8 cellular contexts compared by ENCODE assay signal in the genomic region with DNA sequence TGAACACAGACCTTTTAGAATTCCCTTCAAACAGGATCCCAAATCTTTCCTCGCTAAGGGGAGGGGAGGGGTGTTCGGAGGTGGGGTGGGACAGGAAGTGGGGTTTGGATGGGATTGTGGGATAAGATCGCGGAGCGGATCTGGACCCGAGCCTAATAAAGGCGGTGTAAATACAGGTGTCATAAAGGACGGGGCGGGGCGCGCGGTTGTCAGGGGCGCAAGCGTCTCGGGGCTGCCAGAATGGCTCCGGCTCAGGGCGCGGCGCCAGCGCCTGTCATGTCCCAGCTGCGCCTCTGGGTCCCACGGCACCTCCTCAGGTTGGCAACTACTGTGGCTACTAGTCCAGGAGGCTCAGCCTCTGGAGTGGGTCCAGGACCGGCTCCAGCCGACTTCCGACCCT. TPM values are rescaled to one million over a fixed set of nuclear protein-coding genes. Genes with fewer than 3 reads are reported as not detected.
A peak's percentile ranks its signal among the peaks of the same experiment; 100 is the strongest.
DNase-seq lines count a peak whose midpoint lies in the region; ATAC-seq and TF ChIP-seq lines count a peak whose summit lies in the region.

No MANE protein-coding gene starts in this region.

- no peaks in the 10 kb centered on the region for H3K79me2 ChIP-seq in PC-3 (ENCODE audit: low read length)

- ATAC-seq in PC-3 (peak; percentile 57), HG02970 (IDR thresholded peaks at IDR 0.05; ENCODE audit: low FRiP score, unreplicated experiment) (no peak)

- 2 to 8% methylated on average over 8 to 24 of the region's 25 CpGs for WGBS in endodermal cell (ENCODE audit: insufficient coverage in 1 of 2, insufficient read length in 1 of 2), 2 experiments

- no TSS peak for BruUV-seq in PC-3 (replicated peaks; lab: Mats Ljungman, UMichigan)

- no peaks in the 10 kb centered on the region for H4K20me1 ChIP-seq in PC-3 (ENCODE audit: low read length)

- H3K9ac ChIP-seq in PC-3 (ENCODE audit: low read length), result no peak overlapping the region
- no peak overlapping the region for H3K9ac ChIP-seq in endodermal cell (ENCODE audit: extremely low read depth, low read length, poor library complexity, severe bottlenecking)
- H3K9ac ChIP-seq in mucosa of stomach (ENCODE audit: low read length), result peak overlapping the region; percentile 62

- no peaks in the 10 kb centered on the region for H3K9me2 ChIP-seq in PC-3 (replicated peaks; ENCODE audit: low read length)

- H3F3A ChIP-seq in PC-3 (ENCODE audit: low read length, unreplicated experiment), result no peaks in the 10 kb centered on the region

- H3K27ac ChIP-seq in PC-3 (ENCODE audit: low read length), result no peak overlapping the region
- H3K27ac ChIP-seq in endodermal cell (ENCODE audit: low read depth, low read length), result no peak overlapping the region

- H3K4me3 ChIP-seq in PC-3 (ENCODE audit: low read length) (peak overlapping the region; percentile 64), endodermal cell (ENCODE audit: low read length) (peak overlapping the region; percentile 73), mucosa of stomach (ENCODE audit: low read length) (no peak overlapping the region)

- no peak overlapping the region for H3K4me3 Mint-ChIP-seq in activated CD4-positive, alpha-beta T cell treated with anti-CD3 and anti-CD28 coated beads, Interleukin-2, amount 10 ng/mL, durations not matched to agents 24 days and 14 days
- peak overlapping the region; percentile 61 for H3K4me3 Mint-ChIP-seq in endodermal cell

- intact Hi-C loops in activated CD4-positive, alpha-beta T cell treated with anti-CD3 and anti-CD28 coated beads, Interleukin-2, amount 10 ng/mL, durations not matched to agents 24 days and 14 days (cut with micrococcal nuclease), result no loop called here
- intact Hi-C loops in PC-3 (cut with micrococcal nuclease), result no loop called here

- H3K4me1 ChIP-seq in PC-3 (ENCODE audit: insufficient read depth, low read length) (no peaks in the 10 kb centered on the region), endodermal cell (ENCODE audit: control insufficient read depth, insufficient read depth, low read length) (peaks cover 4% of the 10 kb centered on the region), mucosa of stomach (ENCODE audit: control insufficient read depth, insufficient read depth, low read length) (peaks cover 12% of the 10 kb centered on the region)

- H3K27me3 Mint-ChIP-seq in activated CD4-positive, alpha-beta T cell treated with anti-CD3 and anti-CD28 coated beads, Interleukin-2, amount 10 ng/mL, durations not matched to agents 24 days and 14 days, result peaks cover 22% of the 10 kb centered on the region
- peaks cover 47% of the 10 kb centered on the region for H3K27me3 Mint-ChIP-seq in endodermal cell (ENCODE audit: insufficient read depth)

- H3K9me3 ChIP-seq in PC-3 (ENCODE audit: low read length) (no peaks in the 10 kb centered on the region), endodermal cell (ENCODE audit: control insufficient read depth, low read length) (no peaks in the 10 kb centered on the region), mucosa of stomach (ENCODE audit: control insufficient read depth, low read length) (no peaks in the 10 kb centered on the region)

- no peaks in the 10 kb centered on the region for H3K36me3 Mint-ChIP-seq in activated CD4-positive, alpha-beta T cell treated with anti-CD3 and anti-CD28 coated beads, Interleukin-2, amount 10 ng/mL, durations not matched to agents 24 days and 14 days (ENCODE audit: low read depth)
- no peaks in the 10 kb centered on the region for H3K36me3 Mint-ChIP-seq in endodermal cell (ENCODE audit: low read depth)

- H3K4me2 ChIP-seq in PC-3 (ENCODE audit: low read length), result peak overlapping the region; percentile 80

- peaks cover 2% of the 10 kb centered on the region for H3K4me1 Mint-ChIP-seq in activated CD4-positive, alpha-beta T cell treated with anti-CD3 and anti-CD28 coated beads, Interleukin-2, amount 10 ng/mL, durations not matched to agents 24 days and 14 days
- H3K4me1 Mint-ChIP-seq in endodermal cell, result peaks cover 9% of the 10 kb centered on the region

- CTCF ChIA-PET in PC-3 (lab: Charles Lee), result no interaction called here

- H3K27me3 ChIP-seq in PC-3 (ENCODE audit: low read length) (no peaks in the 10 kb centered on the region), endodermal cell (ENCODE audit: control insufficient read depth, insufficient read depth, low read length, poor library complexity, severe bottlenecking) (peaks cover 15% of the 10 kb centered on the region), mucosa of stomach (ENCODE audit: control insufficient read depth, insufficient read depth, low read length) (peaks cover 10% of the 10 kb centered on the region)

- no peaks in the 10 kb centered on the region for H3K9me3 Mint-ChIP-seq in activated CD4-positive, alpha-beta T cell treated with anti-CD3 and anti-CD28 coated beads, Interleukin-2, amount 10 ng/mL, durations not matched to agents 24 days and 14 days
- H3K9me3 Mint-ChIP-seq in endodermal cell, result no peaks in the 10 kb centered on the region

- H3K27ac Mint-ChIP-seq in activated CD4-positive, alpha-beta T cell treated with anti-CD3 and anti-CD28 coated beads, Interleukin-2, amount 10 ng/mL, durations not matched to agents 24 days and 14 days, result no peak overlapping the region
- H3K27ac Mint-ChIP-seq in endodermal cell, result no peak overlapping the region

- POLR2A ChIA-PET in PC-3 (lab: Charles Lee; ENCODE audit: unreplicated experiment), result no interaction called here

- H3K36me3 ChIP-seq in PC-3 (ENCODE audit: low read depth, low read length) (no peaks in the 10 kb centered on the region), endodermal cell (ENCODE audit: control insufficient read depth, insufficient read depth, low read length) (no peaks in the 10 kb centered on the region), mucosa of stomach (ENCODE audit: control insufficient read depth, insufficient read depth, low read length) (no peaks in the 10 kb centered on the region)

- DNase-seq in activated CD4-positive, alpha-beta T cell treated with anti-CD3 and anti-CD28 coated beads, Interleukin-2, amount 10 ng/mL, durations not matched to agents 24 days and 14 days, result peak; percentile 62
- DNase-seq in activated CD4-positive, alpha-beta T cell treated with anti-CD3 and anti-CD28 coated beads for 4 hours, result no peak
- DNase-seq in PC-3 (peak; percentile 39), endodermal cell (peak; percentile 83), ureter (ENCODE audit: low spot score) (peak; percentile 56), NOMO-1 treated with DMSO at 0.1 percent for 48 hours (lab: John Stamatoyannopoulos, UW; ENCODE audit: unreplicated experiment) (no peak)

- TF ChIP-seq CTCF in PC-3 (conservative IDR thresholded peaks at IDR 0.05; ENCODE audit: low read depth, low read length) (no peak), endodermal cell (conservative IDR thresholded peaks at IDR 0.05) (no peak)

- peak overlapping the region; percentile 78 for H2AFZ ChIP-seq in PC-3 (ENCODE audit: low read length)

RNA-seq across cellular contexts. Expression of a gene that starts 59.8 kb away (rescaled TPM):
- total RNA-seq in activated CD4-positive, alpha-beta T cell treated with anti-CD3 and anti-CD28 coated beads, Interleukin-2, amount 10 ng/mL, durations not matched to agents 24 days and 14 days, result 0.09 TPM in 1 of 2 replicates, not detected in the other
- not detected in 2 replicates for total RNA-seq in PC-3 (2014; rRNA removed)
- not detected for total RNA-seq in endodermal cell
- polyA plus RNA-seq in endodermal cell (2013, experiment 1 of 2), result not detected
- polyA plus RNA-seq in endodermal cell (2013, experiment 2 of 2), result not detected
- not detected for total RNA-seq in ureter

Comparison
In these comparisons a context has a peak if more than half of its experiments do, and no peak if none do; other contexts are left out.
1. DNase-seq: peak in activated CD4-positive, alpha-beta T cell treated with anti-CD3 and anti-CD28 coated beads, Interleukin-2, amount 10 ng/mL, durations not matched to agents 24 days and 14 days (single experiment), PC-3 (single experiment), endodermal cell (single experiment) and ureter (single experiment); none in activated CD4-positive, alpha-beta T cell treated with anti-CD3 and anti-CD28 coated beads for 4 hours (0 of 2) and NOMO-1 treated with DMSO at 0.1 percent for 48 hours (single experiment).